ENCODE assay signal across 15 cellular contexts in the genomic region with DNA sequence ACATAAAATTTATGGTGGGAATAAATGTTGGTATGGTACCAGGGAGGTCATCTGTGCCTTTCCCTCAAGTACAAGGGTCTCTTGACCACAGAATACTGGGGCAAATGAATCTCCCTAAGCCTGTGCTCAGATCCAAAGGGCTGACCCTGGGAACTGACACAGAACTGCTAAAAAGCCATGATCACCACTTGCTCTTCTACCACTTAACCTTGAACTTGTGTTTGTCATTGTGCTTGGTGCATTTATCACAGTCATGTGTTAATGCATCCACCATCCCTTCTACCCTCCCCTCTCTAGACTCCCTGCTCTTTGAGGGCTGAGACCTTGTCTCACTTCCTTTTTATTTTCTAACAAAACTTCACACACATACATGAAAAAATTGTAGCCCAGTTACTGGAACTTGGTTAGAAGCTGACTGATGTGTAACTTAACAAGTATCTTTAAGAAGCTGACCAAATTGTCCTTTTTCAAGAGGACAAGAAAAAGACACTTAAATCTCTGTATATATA. TPM values are rescaled to one million over a fixed set of nuclear protein-coding genes. Genes with fewer than 3 reads are reported as not detected.
"Had no signal": no experiment of that assay in that cellular context is flagged by ENCODE, and none has a peak within 500 bp of the region (broad histone marks: within the 10 kb centered on the region; RNA-seq: fewer than 3 reads in every experiment).

No MANE protein-coding gene starts in this region.

- H3K4me3 ChIP-seq: esophagus muscularis mucosa, lower lobe of right lung, prostate gland, spleen, upper lobe of left lung had no signal

- H3K36me3 Mint-ChIP-seq: activated naive CD4-positive, alpha-beta T cell treated with anti-CD3 and anti-CD28 coated beads, Interleukin-2, amount 10 ng/mL, durations not matched to agents 7 days and 5 days; natural killer cell had no signal

- H3K9me3 Mint-ChIP-seq: activated naive CD4-positive, alpha-beta T cell treated with anti-CD3 and anti-CD28 coated beads, Interleukin-2, amount 10 ng/mL, durations not matched to agents 7 days and 5 days; activated T-helper 2 cell treated with anti-CD3 and anti-CD28 coated beads, Interferon-gamma antibody, Interleukin-2, Interleukin-4, amounts not matched to agents 10 μg/mL and 5 μg/mL and 100 μg/mL, durations not matched to agents 14 hours and 24 hours and 36 hours; natural killer cell had no signal

- H3K27ac Mint-ChIP-seq: activated naive CD4-positive, alpha-beta T cell treated with anti-CD3 and anti-CD28 coated beads, Interleukin-2, amount 10 ng/mL, durations not matched to agents 7 days and 5 days; activated T-helper 2 cell treated with anti-CD3 and anti-CD28 coated beads, Interferon-gamma antibody, Interleukin-2, Interleukin-4, amounts not matched to agents 10 μg/mL and 5 μg/mL and 100 μg/mL, durations not matched to agents 14 hours and 24 hours and 36 hours; natural killer cell had no signal

- ATAC-seq: lower lobe of right lung, natural killer cell, sciatic nerve had no signal

- H3K4me3 Mint-ChIP-seq: activated naive CD4-positive, alpha-beta T cell treated with anti-CD3 and anti-CD28 coated beads, Interleukin-2, amount 10 ng/mL, durations not matched to agents 7 days and 5 days; natural killer cell had no signal

- DNase-seq: activated naive CD4-positive, alpha-beta T cell treated with anti-CD3 and anti-CD28 coated beads, Interleukin-2, amount 10 ng/mL, durations not matched to agents 7 days and 5 days; brain microvascular endothelial cell; cerebellar nuclear complex; glutamatergic neuron; lower lobe of right lung; natural killer cell; spleen; stimulated activated CD4-positive, alpha-beta T cell treated with anti-CD3 and anti-CD28 coated beads, Interleukin-1b, Interleukin-23, amount 100 ng/mL, for 48 hours; stimulated activated naive CD4-positive, alpha-beta T cell; upper lobe of left lung had no signal

- H3K4me1 Mint-ChIP-seq: activated naive CD4-positive, alpha-beta T cell treated with anti-CD3 and anti-CD28 coated beads, Interleukin-2, amount 10 ng/mL, durations not matched to agents 7 days and 5 days; natural killer cell had no signal

RNA-seq across cellular contexts. Expression of a gene that starts 46.1 kb away (rescaled TPM):
- polyA plus RNA-seq: adipose tissue, spleen had no signal
